Comparison of ENCODE assay signal across 1 cellular context in genomic region chr10:117544729-117545140, GRCh38.
TF ChIP-seq lines count a peak whose summit lies in the region.

No MANE protein-coding gene starts in this region.

TF ChIP-seq in IMR-90, 13 proteins besides CTCF, POLR2A, EP300 and RAD21 (continued from another document):
- TF ChIP-seq ELK1 (IDR thresholded peaks at IDR 0.05; ENCODE audit: borderline replicate concordance, low read depth, low read length) (no peak), MAFK (IDR thresholded peaks at IDR 0.05; ENCODE audit: low read depth, low read length) (no peak), RFX5 (IDR thresholded peaks at IDR 0.05; ENCODE audit: low read depth, low read length) (no peak), MAZ (IDR thresholded peaks at IDR 0.05; ENCODE audit: borderline replicate concordance, low read depth, low read length) (no peak)
